Comparison of ENCODE assay signal across 1 cellular context in genomic region chr19:8618751-8619150, GRCh38.
TF ChIP-seq lines count a peak whose summit lies in the region.

No MANE protein-coding gene starts in this region.

TF ChIP-seq in SK-N-SH treated with all-trans-retinoic acid at 6 μM for 48 hours, 23 proteins besides CTCF, POLR2A, EP300 and RAD21 (continued from another document):
- TF ChIP-seq PATZ1 (CRISPR knock-in tag; IDR thresholded peaks at IDR 0.05; ENCODE audit: borderline replicate concordance), result no peak
